In genomic region chr1:55245781-55246180, GRCh38 we compare ENCODE assay signal across 28 cellular contexts. TPM values are rescaled to one million over a fixed set of nuclear protein-coding genes. Genes with fewer than 3 reads are reported as not detected.
DNase-seq lines count a peak whose midpoint lies in the region; ATAC-seq and TF ChIP-seq lines count a peak whose summit lies in the region.
"Had no signal": no experiment of that assay in that cellular context is flagged by ENCODE, and none has a peak within 500 bp of the region (broad histone marks: within the 10 kb centered on the region; RNA-seq: fewer than 3 reads in every experiment).

No MANE protein-coding gene starts in this region.

- no peak overlapping the region for H3K4me3 Mint-ChIP-seq in nephron progenitor cell
- H3K4me3 Mint-ChIP-seq in activated T-cell treated with anti-CD3 and anti-CD28 coated beads, Interleukin-2, amount 50 U/mL, for 72 hours = no peak overlapping the region
- H3K4me3 Mint-ChIP-seq: activated CD4-positive, alpha-beta memory T cell treated with anti-CD3 and anti-CD28 coated beads, Interleukin-2, amount 10 ng/mL, durations not matched to agents 7 days and 5 days; activated naive CD8-positive, alpha-beta T cell treated with anti-CD3 and anti-CD28 coated beads, Interleukin-2, amount 50 U/mL, for 24 hours; B cell; neural progenitor cell; stimulated activated naive CD8-positive, alpha-beta T cell treated with anti-CD3 and anti-CD28 coated beads, Interleukin-15, amount 100 ng/mL, for 72 hours had no signal

- peaks cover 15% of the 10 kb centered on the region for H3K27me3 Mint-ChIP-seq in nephron progenitor cell (ENCODE audit: low read depth, poor library complexity)
- no peaks in the 10 kb centered on the region for H3K27me3 Mint-ChIP-seq in activated T-cell treated with anti-CD3 and anti-CD28 coated beads, Interleukin-2, amount 50 U/mL, for 72 hours (ENCODE audit: low read depth)
- H3K27me3 Mint-ChIP-seq: activated naive CD8-positive, alpha-beta T cell treated with anti-CD3 and anti-CD28 coated beads, Interleukin-2, amount 50 U/mL, for 24 hours; B cell; stimulated activated naive CD8-positive, alpha-beta T cell treated with anti-CD3 and anti-CD28 coated beads, Interleukin-15, amount 100 ng/mL, for 72 hours had no signal

- peak overlapping the region; percentile 37; the same call in 1 of the 2 replicates for H3K4me3 ChIP-seq in PC-9
- H3K4me3 ChIP-seq in epithelial cell of esophagus (ENCODE audit: low read length) = no peak overlapping the region
- H3K4me3 ChIP-seq: GM12878, HAP-1, hepatocyte, lung, neural progenitor cell, SJSA1, transverse colon had no signal

- H3K27ac Mint-ChIP-seq in nephron progenitor cell = peak overlapping the region; percentile 16
- no peak overlapping the region for H3K27ac Mint-ChIP-seq in activated T-cell treated with anti-CD3 and anti-CD28 coated beads, Interleukin-2, amount 50 U/mL, for 72 hours
- H3K27ac Mint-ChIP-seq: activated CD4-positive, alpha-beta memory T cell treated with anti-CD3 and anti-CD28 coated beads, Interleukin-2, amount 10 ng/mL, durations not matched to agents 7 days and 5 days; activated naive CD8-positive, alpha-beta T cell treated with anti-CD3 and anti-CD28 coated beads, Interleukin-2, amount 50 U/mL, for 24 hours; B cell; neural progenitor cell; stimulated activated naive CD8-positive, alpha-beta T cell treated with anti-CD3 and anti-CD28 coated beads, Interleukin-15, amount 100 ng/mL, for 72 hours had no signal

- H3K9me2 ChIP-seq in PC-9 (ENCODE audit: insufficient read depth) = no peaks in the 10 kb centered on the region

- intact Hi-C loops in PC-9 (cut with micrococcal nuclease; ENCODE audit: unreplicated experiment) = loop anchor here (1.0 to 2.0 kb wide), 3 partner anchors 27 to 32 kb away; partner anchors contain the start of gene USP24

- peak overlapping the region; percentile 96 for H3K27ac ChIP-seq in PC-9
- H3K27ac ChIP-seq: brain microvascular endothelial cell, hepatocyte, neural progenitor cell, SJSA1, transverse colon had no signal

- H4K20me1 ChIP-seq in PC-9 (ENCODE audit: insufficient read depth) = no peaks in the 10 kb centered on the region

- peaks cover 37% of the 10 kb centered on the region for H3F3A ChIP-seq in PC-9 (ENCODE audit: insufficient read depth, low read depth)

- TF ChIP-seq CTCF in PC-9 (conservative IDR thresholded peaks at IDR 0.05) = no peak
- TF ChIP-seq CTCF in epithelial cell of esophagus (IDR thresholded peaks at IDR 0.05; ENCODE audit: insufficient read depth, low read depth, low read length, missing control alignments) = no peak
- TF ChIP-seq CTCF in nephron progenitor cell (IDR thresholded peaks at IDR 0.05) = no peak

- H3K79me2 ChIP-seq in PC-9 (ENCODE audit: low read depth) = no peaks in the 10 kb centered on the region
- H3K79me2 ChIP-seq: hepatocyte had no signal

- no peaks in the 10 kb centered on the region for H3K36me3 ChIP-seq in PC-9 (ENCODE audit: low read depth)
- H3K36me3 ChIP-seq: brain microvascular endothelial cell, HAP-1, neural progenitor cell, SJSA1, transverse colon had no signal

- POLR2A ChIA-PET in PC-9 (lab: Charles Lee; ENCODE audit: unreplicated experiment) = interaction anchor here (0.7 to 0.8 kb wide), 3 partner anchors 11 to 26 kb away, joined by 3 to 6 read pairs (median 5); no protein-coding TSS in a partner anchor

- no TSS peak for BruUV-seq in PC-9 (replicated peaks; lab: Mats Ljungman, UMichigan)

- DNase-seq in EH (ENCODE audit: low read depth) = peak; percentile 84
- peak; percentile 84 to 96 for DNase-seq in PC-9
- peak; percentile 78 for DNase-seq in epithelial cell of esophagus (ENCODE audit: low read depth)
- DNase-seq in nephron progenitor cell = no peak
- no peak for DNase-seq in activated T-cell treated with anti-CD3 and anti-CD28 coated beads, Interleukin-2, amount 50 U/mL, for 72 hours
- DNase-seq in NCI-H345 treated with DMSO at 0.1 percent for 48 hours (lab: John Stamatoyannopoulos, UW; ENCODE audit: unreplicated experiment) = no peak
- DNase-seq in activated effector memory CD4-positive, alpha-beta T cell treated with anti-CD3 and anti-CD28 coated beads, Interleukin-2, amount 50 U/mL, for 16 hours = no peak
- no peak for DNase-seq in HK-2 (ENCODE audit: unreplicated experiment)
- DNase-seq: activated CD4-positive, alpha-beta memory T cell treated with anti-CD3 and anti-CD28 coated beads, Interleukin-2, amount 10 ng/mL, durations not matched to agents 7 days and 5 days; activated CD4-positive, CD25-positive, alpha-beta regulatory T cell treated with anti-CD3 and anti-CD28 coated beads, Interleukin-2, amount 50 U/mL, for 72 hours; activated effector memory CD4-positive, alpha-beta T cell treated with Interleukin-2 at 50 U/mL for 16 hours; activated naive CD8-positive, alpha-beta T cell treated with anti-CD3 and anti-CD28 coated beads, Interleukin-2, amount 50 U/mL, for 24 hours; brain microvascular endothelial cell; DMS53; effector CD4-positive, alpha-beta T cell; NCI-H1436; OCI-M1; stimulated activated naive CD8-positive, alpha-beta T cell treated with anti-CD3 and anti-CD28 coated beads, Interleukin-15, amount 100 ng/mL, for 72 hours; T-helper 1 cell; transverse colon had no signal

- no peaks in the 10 kb centered on the region for H3K27me3 ChIP-seq in PC-9 (ENCODE audit: insufficient read depth, low read depth)
- H3K27me3 ChIP-seq: brain microvascular endothelial cell, hepatocyte, neural progenitor cell, SJSA1, transverse colon had no signal

- H3K9me3 ChIP-seq in PC-9 (ENCODE audit: insufficient read depth, low read depth) = no peaks in the 10 kb centered on the region
- H3K9me3 ChIP-seq: HAP-1, SJSA1, transverse colon had no signal

- ATAC-seq in activated T-cell treated with anti-CD3 and anti-CD28 coated beads, Interleukin-2, amount 50 U/mL, for 72 hours (replicated peaks in 1 of 2) = no peak
- ATAC-seq: activated naive CD8-positive, alpha-beta T cell treated with anti-CD3 and anti-CD28 coated beads, Interleukin-2, amount 50 U/mL, for 24 hours; GM12878; sciatic nerve; stimulated activated naive CD8-positive, alpha-beta T cell treated with anti-CD3 and anti-CD28 coated beads, Interleukin-15, amount 100 ng/mL, for 72 hours had no signal

- H3K4me1 ChIP-seq in PC-9 (replicated peaks; ENCODE audit: insufficient read depth) = peaks cover 57% of the 10 kb centered on the region
- H3K4me1 ChIP-seq: HAP-1, SJSA1, transverse colon had no signal

- no peaks in the 10 kb centered on the region for H3K9me3 Mint-ChIP-seq in nephron progenitor cell
- peaks cover 0 to 4% of the 10 kb centered on the region in 2 donors for H3K9me3 Mint-ChIP-seq in activated T-cell treated with anti-CD3 and anti-CD28 coated beads, Interleukin-2, amount 50 U/mL, for 72 hours
- H3K9me3 Mint-ChIP-seq: activated CD4-positive, alpha-beta memory T cell treated with anti-CD3 and anti-CD28 coated beads, Interleukin-2, amount 10 ng/mL, durations not matched to agents 7 days and 5 days; activated naive CD8-positive, alpha-beta T cell treated with anti-CD3 and anti-CD28 coated beads, Interleukin-2, amount 50 U/mL, for 24 hours; neural progenitor cell; stimulated activated naive CD8-positive, alpha-beta T cell treated with anti-CD3 and anti-CD28 coated beads, Interleukin-15, amount 100 ng/mL, for 72 hours had no signal

- peaks cover 10% of the 10 kb centered on the region for H3K4me1 Mint-ChIP-seq in nephron progenitor cell
- H3K4me1 Mint-ChIP-seq in activated T-cell treated with anti-CD3 and anti-CD28 coated beads, Interleukin-2, amount 50 U/mL, for 72 hours (ENCODE audit: low read depth) = no peaks in the 10 kb centered on the region
- H3K4me1 Mint-ChIP-seq: activated naive CD8-positive, alpha-beta T cell treated with anti-CD3 and anti-CD28 coated beads, Interleukin-2, amount 50 U/mL, for 24 hours; neural progenitor cell; stimulated activated naive CD8-positive, alpha-beta T cell treated with anti-CD3 and anti-CD28 coated beads, Interleukin-15, amount 100 ng/mL, for 72 hours had no signal

- CTCF ChIA-PET in PC-9 (lab: Charles Lee) = interaction anchor here (0.7 to 1.5 kb wide), 2 partner anchors 32 to 1568 kb away, joined by 3 read pairs; no protein-coding TSS in a partner anchor

- no peak overlapping the region for H2AFZ ChIP-seq in PC-9
- H2AFZ ChIP-seq: hepatocyte, neural progenitor cell had no signal

- H3K36me3 Mint-ChIP-seq in nephron progenitor cell (ENCODE audit: low read depth) = no peaks in the 10 kb centered on the region
- H3K36me3 Mint-ChIP-seq in activated T-cell treated with anti-CD3 and anti-CD28 coated beads, Interleukin-2, amount 50 U/mL, for 72 hours (ENCODE audit: insufficient read depth in 2 of 2) = no peaks in the 10 kb centered on the region
- H3K36me3 Mint-ChIP-seq: neural progenitor cell had no signal

- H3K4me2 ChIP-seq in PC-9 = peak overlapping the region; percentile 75
- H3K4me2 ChIP-seq: hepatocyte, neural progenitor cell had no signal

RNA-seq across cellular contexts. Expression of gene USP24, which starts 30.6 kb away (rescaled TPM):
- 56.3 and 61.0 TPM in 2 replicates for total RNA-seq in PC-9 (2021)
- total RNA-seq in activated T-cell treated with anti-CD3 and anti-CD28 coated beads, Interleukin-2, amount 50 U/mL, for 72 hours = 10 to 100 TPM; 46.1 to 46.2 TPM

Comparison
In these comparisons a context has a peak if more than half of its experiments do, and no peak if none do; other contexts are left out.
1. DNase-seq: peak in EH (single experiment), PC-9 (2 of 2) and epithelial cell of esophagus (single experiment); none in nephron progenitor cell (single experiment), activated T-cell treated with anti-CD3 and anti-CD28 coated beads, Interleukin-2, amount 50 U/mL, for 72 hours (0 of 2), NCI-H345 treated with DMSO at 0.1 percent for 48 hours (single experiment), activated effector memory CD4-positive, alpha-beta T cell treated with anti-CD3 and anti-CD28 coated beads, Interleukin-2, amount 50 U/mL, for 16 hours (single experiment) and HK-2 (single experiment).